8 cellular contexts compared by ENCODE assay signal in the genomic region with DNA sequence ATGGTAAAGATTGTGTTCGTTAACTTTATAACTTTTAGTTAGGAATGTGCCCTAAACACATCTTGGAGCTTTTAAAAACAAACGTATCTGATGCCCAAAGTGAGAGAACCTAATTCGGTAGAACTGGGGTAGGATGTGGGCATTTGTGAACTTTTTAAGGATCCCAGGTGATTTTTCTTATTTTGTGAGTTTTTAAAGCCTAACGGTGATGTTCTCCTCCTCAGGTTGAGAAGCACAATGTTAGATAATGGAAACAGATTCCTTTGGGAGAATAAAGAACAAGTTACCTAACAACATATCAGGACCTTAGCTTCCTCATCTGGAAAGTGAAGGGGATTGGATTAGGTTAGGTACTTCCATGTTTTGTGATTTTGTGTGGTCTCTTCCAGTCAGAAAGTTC. TPM values are rescaled to one million over a fixed set of nuclear protein-coding genes. Genes with fewer than 3 reads are reported as not detected.
DNase-seq lines count a peak whose midpoint lies in the region; TF ChIP-seq lines count a peak whose summit lies in the region.

No MANE protein-coding gene starts in this region.

- peaks cover 15% of the 10 kb centered on the region for H3K4me1 ChIP-seq in HAP-1
- H3K4me1 ChIP-seq in ascending aorta = peaks cover 10 to 16% of the 10 kb centered on the region in 2 donors
- H3K4me1 ChIP-seq in suprapubic skin = peaks cover 23% of the 10 kb centered on the region

- H3K27me3 ChIP-seq in HAP-1 (ENCODE audit: low read depth) (no peaks in the 10 kb centered on the region), ascending aorta (no peaks in the 10 kb centered on the region), kidney epithelial cell (ENCODE audit: control insufficient read depth, insufficient read depth, low read length) (no peaks in the 10 kb centered on the region), suprapubic skin (no peaks in the 10 kb centered on the region)

- TF ChIP-seq EP300 in suprapubic skin (IDR thresholded peaks at IDR 0.05) = no peak

- H3K27ac ChIP-seq in ascending aorta (peak overlapping the region; percentile 80 to 96), suprapubic skin (peak overlapping the region; percentile 93)

- intact Hi-C loops in ascending aorta (cut with DNase I) = loop anchor here (1.0 to 10.0 kb wide), 2 partner anchors 207 to 379 kb away; a partner anchor contains a TSS

- TF ChIP-seq POLR2A in suprapubic skin (IDR thresholded peaks at IDR 0.05) = no peak

- H3K4me3 ChIP-seq in HAP-1 (peak overlapping the region; percentile 90), ascending aorta (peak overlapping the region; percentile 81 to 82), kidney epithelial cell (ENCODE audit: low read depth, low read length) (peak overlapping the region; percentile 91), suprapubic skin (peak overlapping the region; percentile 88)

- in situ Hi-C loops in HAP-1 (cut with MboI; ENCODE audit: low sequenced_read_pairs) = no loop called here

- H3K9me3 ChIP-seq in HAP-1 (no peaks in the 10 kb centered on the region), ascending aorta (no peaks in the 10 kb centered on the region), suprapubic skin (no peaks in the 10 kb centered on the region)

- TF ChIP-seq CTCF in ascending aorta (IDR thresholded peaks at IDR 0.05) (no peak), kidney epithelial cell (IDR thresholded peaks at IDR 0.05; ENCODE audit: insufficient read depth, low read length, poor library complexity, severe bottlenecking) (no peak), suprapubic skin (IDR thresholded peaks at IDR 0.05) (no peak), GM20000 (IDR thresholded peaks at IDR 0.05; ENCODE audit: extremely low read depth, missing control alignments) (no peak)

- WGBS in suprapubic skin = 14% methylated on average over 4 of the region's 4 CpGs

- DNase-seq in HAP-1 (ENCODE audit: low spot score in 2 of 2) (no peak), ascending aorta (ENCODE audit: low spot score in 2 of 2) (no peak), kidney epithelial cell (ENCODE audit: low read depth) (no peak), suprapubic skin (ENCODE audit: low spot score in 2 of 2) (no peak), Kasumi-1 (lab: John Stamatoyannopoulos, UW) (no peak), GM20000 (ENCODE audit: low spot score) (no peak), SKM-1 (lab: John Stamatoyannopoulos, UW; ENCODE audit: unreplicated experiment) (no peak)
- no peak for DNase-seq in activated CD4-positive, alpha-beta T cell treated with anti-CD3 and anti-CD28 coated beads, Interleukin-2, amount 50 U/mL, for 48 hours

- peaks cover 34% of the 10 kb centered on the region for H3K36me3 ChIP-seq in HAP-1 (replicated peaks)
- peaks cover 32 to 39% of the 10 kb centered on the region in 2 donors for H3K36me3 ChIP-seq in ascending aorta
- no peaks in the 10 kb centered on the region for H3K36me3 ChIP-seq in kidney epithelial cell (ENCODE audit: control insufficient read depth, insufficient read depth, low read length)
- H3K36me3 ChIP-seq in suprapubic skin = peaks cover 43% of the 10 kb centered on the region

RNA-seq across cellular contexts. Expression of a gene that starts 0.7 kb away (rescaled TPM):
- 70.9 TPM for total RNA-seq in ascending aorta
- total RNA-seq in kidney epithelial cell = 58.6 and 59.6 TPM in 2 replicates
- 100 to 1,000 TPM in 1 of 4 donors, 10 to 100 TPM in 3; 67.0 to 104 (median 86.3) TPM for total RNA-seq in suprapubic skin

RNA-seq across cellular contexts. Expression of a gene that starts 0.9 kb away (rescaled TPM):
- total RNA-seq in ascending aorta = 7.6 TPM
- 18.7 and 29.5 TPM in 2 replicates for total RNA-seq in kidney epithelial cell
- total RNA-seq in suprapubic skin = 100 to 1,000 TPM in 1 of 4 donors, 10 to 100 TPM in 3; 35.3 to 129 (median 63.6) TPM

RNA-seq across cellular contexts. Expression of a gene that starts 34.6 kb away (rescaled TPM):
- total RNA-seq in ascending aorta = not detected
- total RNA-seq in kidney epithelial cell = 0.89 and 1.7 TPM in 2 replicates
- total RNA-seq in suprapubic skin = 10 to 100 TPM in 2 of 4 donors, 1 to 10 TPM in 2; 1.7 to 11.8 (median 8.6) TPM

RNA-seq across cellular contexts. Expression of a gene that starts 53.4 kb away (rescaled TPM):
- total RNA-seq in ascending aorta = 152 TPM
- total RNA-seq in kidney epithelial cell = 17.8 and 27.9 TPM in 2 replicates
- 100 to 1,000 TPM; 382 to 583 (median 474) TPM for total RNA-seq in suprapubic skin
